Comparison of ENCODE assay signal across 1 cellular context in genomic region chr18:79609021-79609461, GRCh38.
TF ChIP-seq lines count a peak whose summit lies in the region.

No MANE protein-coding gene starts in this region.

TF ChIP-seq in HepG2, 621 proteins besides CTCF, POLR2A, EP300 and RAD21 (continued from another document):
- TF ChIP-seq ZBTB26 (CRISPR knock-in tag; IDR thresholded peaks at IDR 0.05; ENCODE audit: borderline replicate concordance) (no peak), NCOA1 (CRISPR knock-in tag; IDR thresholded peaks at IDR 0.05) (no peak), ZNF547 (CRISPR knock-in tag; IDR thresholded peaks at IDR 0.05) (no peak), CEBPG (CRISPR knock-in tag; IDR thresholded peaks at IDR 0.05) (no peak)
